In the genomic region with DNA sequence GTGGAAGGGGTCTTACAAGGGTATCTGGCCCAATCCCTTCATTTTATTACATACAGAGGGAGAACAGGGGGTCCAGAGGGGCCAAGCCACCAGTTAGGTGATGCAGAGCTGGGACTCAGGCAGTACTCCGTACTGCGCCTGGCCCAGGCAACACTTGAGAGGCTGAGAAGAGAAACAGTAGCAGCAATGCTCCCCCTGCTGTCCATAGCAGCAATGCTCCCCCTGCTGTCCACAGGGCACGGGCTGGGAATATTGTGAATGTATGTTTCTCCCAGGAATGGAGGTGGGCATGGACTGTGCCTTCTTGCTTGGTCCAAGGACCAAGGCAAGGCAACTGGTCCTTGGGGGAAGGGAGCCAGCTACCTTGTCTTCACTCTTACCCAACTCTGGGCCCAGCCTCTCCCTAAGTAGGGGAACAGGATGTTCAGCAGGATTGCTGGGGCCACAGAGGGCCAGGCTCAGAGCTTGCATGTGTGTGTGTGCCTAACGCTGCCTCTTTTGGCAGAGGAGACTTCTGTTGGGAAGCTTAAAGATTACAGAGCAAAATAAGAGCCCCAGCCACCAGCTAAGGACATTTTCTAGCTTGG, we compare ENCODE assay signal across 1 cellular context.
TF ChIP-seq lines count a peak whose summit lies in the region.

No MANE protein-coding gene starts in this region.

TF ChIP-seq in HepG2, 621 proteins besides CTCF, POLR2A, EP300 and RAD21 (continued from another document and continues in another):
- peak; percentile 70; the same call in 1 of the 2 replicates for TF ChIP-seq HNF1B (CRISPR knock-in tag; IDR thresholded peaks at IDR 0.05)
- no peak for TF ChIP-seq HNRNPH1 (optimal IDR thresholded peaks at IDR 0.05; ENCODE audit: low read depth, low read length)
- TF ChIP-seq IKZF5 (CRISPR knock-in tag; IDR thresholded peaks at IDR 0.05) = peak; percentile 66; the same call in 1 of the 2 replicates
- no peak for TF ChIP-seq NCOA1 (CRISPR knock-in tag; IDR thresholded peaks at IDR 0.05)
- no peak for TF ChIP-seq ARNTL (CRISPR knock-in tag; IDR thresholded peaks at IDR 0.05)
- 0 out of 2 replicates have a peak, but pooled peaks have one; percentile 51 for TF ChIP-seq ZNF776 (CRISPR knock-in tag; IDR thresholded peaks at IDR 0.05)
- no peak for TF ChIP-seq HOXA5 (CRISPR knock-in tag; IDR thresholded peaks at IDR 0.05)
- no peak for TF ChIP-seq ZIK1 (CRISPR knock-in tag; IDR thresholded peaks at IDR 0.05; ENCODE audit: borderline replicate concordance, low read depth)
- TF ChIP-seq POLR2AphosphoS5 (IDR thresholded peaks at IDR 0.05; ENCODE audit: low read depth, low read length) = no peak
- no peak; the same call in 1 of the 2 replicates for TF ChIP-seq ZNF264 (CRISPR knock-in tag; IDR thresholded peaks at IDR 0.05)
- TF ChIP-seq ZNF550 (CRISPR knock-in tag; IDR thresholded peaks at IDR 0.05; ENCODE audit: borderline replicate concordance) = no peak
- no peak for TF ChIP-seq KDM6A (CRISPR knock-in tag; IDR thresholded peaks at IDR 0.05; ENCODE audit: low read depth)
- no peak for TF ChIP-seq SP2 (CRISPR knock-in tag; IDR thresholded peaks at IDR 0.05)
- TF ChIP-seq TRIM24 (CRISPR knock-in tag; IDR thresholded peaks at IDR 0.05) = no peak
- no peak for TF ChIP-seq TCF7 (IDR thresholded peaks at IDR 0.05; ENCODE audit: low read depth)
- TF ChIP-seq, protein P1, sequence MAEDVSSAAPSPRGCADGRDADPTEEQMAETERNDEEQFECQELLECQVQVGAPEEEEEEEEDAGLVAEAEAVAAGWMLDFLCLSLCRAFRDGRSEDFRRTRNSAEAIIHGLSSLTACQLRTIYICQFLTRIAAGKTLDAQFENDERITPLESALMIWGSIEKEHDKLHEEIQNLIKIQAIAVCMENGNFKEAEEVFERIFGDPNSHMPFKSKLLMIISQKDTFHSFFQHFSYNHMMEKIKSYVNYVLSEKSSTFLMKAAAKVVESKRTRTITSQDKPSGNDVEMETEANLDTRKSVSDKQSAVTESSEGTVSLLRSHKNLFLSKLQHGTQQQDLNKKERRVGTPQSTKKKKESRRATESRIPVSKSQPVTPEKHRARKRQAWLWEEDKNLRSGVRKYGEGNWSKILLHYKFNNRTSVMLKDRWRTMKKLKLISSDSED (CRISPR knock-in tag; IDR thresholded peaks at IDR 0.05) = no peak
- peak; percentile 39; the same call in 1 of the 2 replicates for TF ChIP-seq CBX5 (CRISPR knock-in tag; IDR thresholded peaks at IDR 0.05; ENCODE audit: borderline replicate concordance)
- no peak for TF ChIP-seq SUZ12 (IDR thresholded peaks at IDR 0.05; ENCODE audit: low read depth, low read length)
- TF ChIP-seq HNRNPL (IDR thresholded peaks at IDR 0.05; ENCODE audit: low read depth, low read length) = no peak
- TF ChIP-seq MEIS1 (CRISPR knock-in tag; IDR thresholded peaks at IDR 0.05; ENCODE audit: borderline replicate concordance) = 0 out of 2 replicates have a peak, but pooled peaks have one; percentile 41
- TF ChIP-seq XBP1 (CRISPR knock-in tag; IDR thresholded peaks at IDR 0.05) = no peak
- TF ChIP-seq ZNF761 (CRISPR knock-in tag; conservative IDR thresholded peaks at IDR 0.05) = no peak
- TF ChIP-seq GATAD1 (CRISPR knock-in tag; IDR thresholded peaks at IDR 0.05) = no peak
- no peak for TF ChIP-seq JARID2 (CRISPR knock-in tag; IDR thresholded peaks at IDR 0.05; ENCODE audit: insufficient replicate concordance)
- TF ChIP-seq LRRFIP1 (CRISPR knock-in tag; conservative IDR thresholded peaks at IDR 0.05) = no peak
- TF ChIP-seq ARNT (IDR thresholded peaks at IDR 0.05) = no peak
- TF ChIP-seq NFIC (IDR thresholded peaks at IDR 0.05; ENCODE audit: low read length) = no peak
- TF ChIP-seq EEA1 (CRISPR knock-in tag; IDR thresholded peaks at IDR 0.05; ENCODE audit: borderline replicate concordance) = no peak
- TF ChIP-seq NCOA5 (CRISPR knock-in tag; IDR thresholded peaks at IDR 0.05) = no peak
- no peak for TF ChIP-seq TEAD2 (CRISPR knock-in tag; IDR thresholded peaks at IDR 0.05)
- TF ChIP-seq ZFP90 (CRISPR knock-in tag; IDR thresholded peaks at IDR 0.05; ENCODE audit: borderline replicate concordance) = no peak
- TF ChIP-seq IRF1 (CRISPR knock-in tag; IDR thresholded peaks at IDR 0.05; ENCODE audit: low read depth) = no peak
- no peak for TF ChIP-seq ZNF496 (CRISPR knock-in tag; IDR thresholded peaks at IDR 0.05; ENCODE audit: insufficient replicate concordance)
- TF ChIP-seq ZNF547 (CRISPR knock-in tag; IDR thresholded peaks at IDR 0.05) = 0 out of 2 replicates have a peak, but pooled peaks have one; percentile 35
- TF ChIP-seq GATA4 (IDR thresholded peaks at IDR 0.05; ENCODE audit: borderline replicate concordance, low read depth) = no peak
- no peak for TF ChIP-seq ZNF281 (CRISPR knock-in tag; IDR thresholded peaks at IDR 0.05; ENCODE audit: borderline replicate concordance)
- no peak for TF ChIP-seq MBNL3 (CRISPR knock-in tag; conservative IDR thresholded peaks at IDR 0.05)
- TF ChIP-seq MTF1 (CRISPR knock-in tag; IDR thresholded peaks at IDR 0.05) = no peak
- no peak for TF ChIP-seq ZBTB39 (CRISPR knock-in tag; IDR thresholded peaks at IDR 0.05)
- TF ChIP-seq ZNF652 (CRISPR knock-in tag; IDR thresholded peaks at IDR 0.05; ENCODE audit: borderline replicate concordance, low read depth) = no peak; the same call in 1 of the 2 replicates
- TF ChIP-seq, protein P2, sequence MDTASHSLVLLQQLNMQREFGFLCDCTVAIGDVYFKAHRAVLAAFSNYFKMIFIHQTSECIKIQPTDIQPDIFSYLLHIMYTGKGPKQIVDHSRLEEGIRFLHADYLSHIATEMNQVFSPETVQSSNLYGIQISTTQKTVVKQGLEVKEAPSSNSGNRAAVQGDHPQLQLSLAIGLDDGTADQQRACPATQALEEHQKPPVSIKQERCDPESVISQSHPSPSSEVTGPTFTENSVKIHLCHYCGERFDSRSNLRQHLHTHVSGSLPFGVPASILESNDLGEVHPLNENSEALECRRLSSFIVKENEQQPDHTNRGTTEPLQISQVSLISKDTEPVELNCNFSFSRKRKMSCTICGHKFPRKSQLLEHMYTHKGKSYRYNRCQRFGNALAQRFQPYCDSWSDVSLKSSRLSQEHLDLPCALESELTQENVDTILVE (CRISPR knock-in tag; IDR thresholded peaks at IDR 0.05) = no peak
- no peak for TF ChIP-seq AGO1 (IDR thresholded peaks at IDR 0.05; ENCODE audit: low read depth, low read length, poor library complexity, severe bottlenecking)
- TF ChIP-seq TEF (CRISPR knock-in tag; IDR thresholded peaks at IDR 0.05) = no peak
- TF ChIP-seq ZFP37 (CRISPR knock-in tag; IDR thresholded peaks at IDR 0.05; ENCODE audit: borderline replicate concordance) = no peak
- TF ChIP-seq, protein P3, sequence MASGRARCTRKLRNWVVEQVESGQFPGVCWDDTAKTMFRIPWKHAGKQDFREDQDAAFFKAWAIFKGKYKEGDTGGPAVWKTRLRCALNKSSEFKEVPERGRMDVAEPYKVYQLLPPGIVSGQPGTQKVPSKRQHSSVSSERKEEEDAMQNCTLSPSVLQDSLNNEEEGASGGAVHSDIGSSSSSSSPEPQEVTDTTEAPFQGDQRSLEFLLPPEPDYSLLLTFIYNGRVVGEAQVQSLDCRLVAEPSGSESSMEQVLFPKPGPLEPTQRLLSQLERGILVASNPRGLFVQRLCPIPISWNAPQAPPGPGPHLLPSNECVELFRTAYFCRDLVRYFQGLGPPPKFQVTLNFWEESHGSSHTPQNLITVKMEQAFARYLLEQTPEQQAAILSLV (CRISPR knock-in tag; IDR thresholded peaks at IDR 0.05; ENCODE audit: borderline replicate concordance) = no peak
- TF ChIP-seq ZNF367 (CRISPR knock-in tag; IDR thresholded peaks at IDR 0.05; ENCODE audit: borderline replicate concordance) = no peak
- no peak for TF ChIP-seq ZKSCAN8 (CRISPR knock-in tag; IDR thresholded peaks at IDR 0.05; ENCODE audit: borderline replicate concordance)
- TF ChIP-seq FIP1L1 (IDR thresholded peaks at IDR 0.05; ENCODE audit: borderline replicate concordance, insufficient read depth, low read depth, low read length) = no peak
- TF ChIP-seq MIER2 (CRISPR knock-in tag; IDR thresholded peaks at IDR 0.05) = no peak
- 0 out of 2 replicates have a peak, but pooled peaks have one; percentile 50 for TF ChIP-seq KLF13 (CRISPR knock-in tag; IDR thresholded peaks at IDR 0.05)
- no peak for TF ChIP-seq SNAPC5 (CRISPR knock-in tag; IDR thresholded peaks at IDR 0.05; ENCODE audit: borderline replicate concordance)
